In genomic region chr2:239318790-239319189, GRCh38 we compare ENCODE assay signal across 8 cellular contexts.
DNase-seq lines count a peak whose midpoint lies in the region; ATAC-seq, FAIRE-seq and TF ChIP-seq lines count a peak whose summit lies in the region.

No MANE protein-coding gene starts in this region.

- no peaks in the 10 kb centered on the region for H3K9me1 ChIP-seq in endothelial cell of umbilical vein (replicated peaks; ENCODE audit: control insufficient read depth, extremely low read depth, insufficient read depth, low read length)

- FAIRE-seq in endothelial cell of umbilical vein (lab: Jason Lieb, UNC) = peak; percentile 84

- H4K20me1 ChIP-seq in endothelial cell of umbilical vein (replicated peaks; ENCODE audit: control insufficient read depth, extremely low read depth, insufficient read depth, low read length) (no peaks in the 10 kb centered on the region), neural progenitor cell (ENCODE audit: low read depth) (peaks cover 20% of the 10 kb centered on the region)

- no peak overlapping the region for H3K4me3 Mint-ChIP-seq in neural progenitor cell

- H3K27ac Mint-ChIP-seq in neural progenitor cell = peak overlapping the region; percentile 44

- H3K4me3 ChIP-seq in Peyer's patch (peak overlapping the region in 2 of 4 donors; percentile 26 to 37), endothelial cell of umbilical vein (replicated peaks in 1 of 3; ENCODE audit: insufficient read depth in 1 of 3, low read depth in 1 of 3, low read length in 3 of 3) (peak overlapping the region in 2 of 3 experiments; percentile 15 to 50), neural progenitor cell (no peak overlapping the region)

- no peaks in the 10 kb centered on the region for H3K36me3 ChIP-seq in Peyer's patch
- H3K36me3 ChIP-seq in endothelial cell of umbilical vein (ENCODE audit: control insufficient read depth in 2 of 2, extremely low read depth in 1 of 2, insufficient read depth in 2 of 2, low read length in 2 of 2) = no peaks in the 10 kb centered on the region
- no peaks in the 10 kb centered on the region for H3K36me3 ChIP-seq in neural progenitor cell

- peaks cover 55% of the 10 kb centered on the region for H3K36me3 Mint-ChIP-seq in neural progenitor cell

- CTCF ChIA-PET in endothelial cell of umbilical vein (lab: Charles Lee) = interaction anchor here (1.4 to 1.5 kb wide), 2 partner anchors 10 to 175 kb away, joined by 4 read pairs; no protein-coding TSS in a partner anchor

- H3K9me3 ChIP-seq in Peyer's patch (peaks cover 0 to 4% (median 0%) of the 10 kb centered on the region in 4 donors), endothelial cell of umbilical vein (replicated peaks; ENCODE audit: control insufficient read depth, insufficient read depth, low read length) (no peaks in the 10 kb centered on the region), neural progenitor cell (ENCODE audit: low read depth) (no peaks in the 10 kb centered on the region)

- H3K79me2 ChIP-seq in endothelial cell of umbilical vein (ENCODE audit: control insufficient read depth, insufficient read depth, low read length) (peaks cover 2% of the 10 kb centered on the region), neural progenitor cell (ENCODE audit: low read depth) (peaks cover 92% of the 10 kb centered on the region)

- POLR2A ChIA-PET in endothelial cell of umbilical vein (lab: Charles Lee) = interaction anchor here (1.3 kb wide), 1 partner anchor 82 kb away, joined by 4 read pairs; the partner anchor contains the start of gene HDAC4

- H3K4me1 ChIP-seq in Peyer's patch (peaks cover 0 to 18% (median 5%) of the 10 kb centered on the region in 4 donors), endothelial cell of umbilical vein (ENCODE audit: control insufficient read depth, extremely low read depth, insufficient read depth, low read length) (peaks cover 25% of the 10 kb centered on the region), neural progenitor cell (peaks cover 24% of the 10 kb centered on the region)

- H3K4me1 Mint-ChIP-seq in neural progenitor cell = peaks cover 22% of the 10 kb centered on the region

- ATAC-seq in HG03439 (IDR thresholded peaks at IDR 0.05; ENCODE audit: unreplicated experiment) = no peak

- TF ChIP-seq POLR2A in Peyer's patch (IDR thresholded peaks at IDR 0.05) (no peak), endothelial cell of umbilical vein (IDR thresholded peaks at IDR 0.05; ENCODE audit: low read depth, low read length) (no peak)

- peaks cover 29% of the 10 kb centered on the region for H3K9me3 Mint-ChIP-seq in neural progenitor cell

- H3K27me3 ChIP-seq in Peyer's patch (no peaks in the 10 kb centered on the region), endothelial cell of umbilical vein (ENCODE audit: control insufficient read depth in 2 of 2, insufficient read depth in 2 of 2, low read length in 2 of 2) (no peaks in the 10 kb centered on the region), neural progenitor cell (no peaks in the 10 kb centered on the region)

- intact Hi-C loops in endothelial cell of umbilical vein (cut with micrococcal nuclease) = loop anchor here (2.0 kb wide), 1 partner anchor 82 kb away; the partner anchor contains the start of gene HDAC4

- TF ChIP-seq CTCF in Peyer's patch (IDR thresholded peaks at IDR 0.05) (no peak), endothelial cell of umbilical vein (IDR thresholded peaks at IDR 0.05; ENCODE audit: extremely low read depth in 1 of 2, insufficient read depth in 1 of 2, low read depth in 1 of 2, low read length in 2 of 2) (no peak), neural progenitor cell (IDR thresholded peaks at IDR 0.05) (no peak)

- H3K27me3 Mint-ChIP-seq in neural progenitor cell (ENCODE audit: insufficient read depth, low read depth) = no peaks in the 10 kb centered on the region

- H3K27ac ChIP-seq in Peyer's patch = peak overlapping the region in 3 of 4 donors; percentile 17 to 50 (median 32)
- peak overlapping the region; percentile 36 for H3K27ac ChIP-seq in endothelial cell of umbilical vein (ENCODE audit: insufficient read depth, low read depth, low read length)
- H3K27ac ChIP-seq in neural progenitor cell = peak overlapping the region; percentile 38

- DNase-seq in AG20443 (ENCODE audit: low spot score) (peak; percentile 72), Peyer's patch (peak in 1 of 3 donors; percentile 44), endothelial cell of umbilical vein (ENCODE audit: low read depth, low spot score) (no peak), neural progenitor cell (ENCODE audit: low spot score) (no peak), SK-N-DZ (ENCODE audit: low spot score) (no peak), T1000 (lab: John Stamatoyannopoulos, UW) (no peak)
- no peak for DNase-seq in stimulated activated CD4-positive, alpha-beta T cell treated with anti-CD3 and anti-CD28 coated beads, Interleukin-4, amount 100 ng/mL, for 24 hours

- BruUV-seq in endothelial cell of umbilical vein (replicated peaks; lab: Mats Ljungman, UMichigan) = no TSS peak

- dilution Hi-C loops in endothelial cell of umbilical vein (cut with MboI; ENCODE audit: extremely low pct_ligation_motif_present, low sequenced_read_pairs) = no loop called here

- peak overlapping the region; percentile 21 for H3K9ac ChIP-seq in endothelial cell of umbilical vein (replicated peaks; ENCODE audit: extremely low read depth, insufficient read depth, low read length)
- no peak overlapping the region for H3K9ac ChIP-seq in neural progenitor cell

- H3F3A ChIP-seq in neural progenitor cell (ENCODE audit: low read depth) = peaks cover 6% of the 10 kb centered on the region

- H2AFZ ChIP-seq in endothelial cell of umbilical vein (ENCODE audit: low read depth, low read length) = peak overlapping the region; percentile 59
- H2AFZ ChIP-seq in neural progenitor cell (replicated peaks) = no peak overlapping the region

- H3K4me2 ChIP-seq in endothelial cell of umbilical vein (ENCODE audit: insufficient read depth, low read length) = peak overlapping the region; percentile 68
- peak overlapping the region; percentile 11 for H3K4me2 ChIP-seq in neural progenitor cell

TF ChIP-seq in endothelial cell of umbilical vein, 7 proteins besides CTCF, POLR2A, EP300 and RAD21:
- no peak for TF ChIP-seq POLR2AphosphoS5 (IDR thresholded peaks at IDR 0.05; ENCODE audit: insufficient read depth, low read depth, low read length)
- TF ChIP-seq MAX (IDR thresholded peaks at IDR 0.05; ENCODE audit: insufficient read depth, insufficient read length) = no peak
- TF ChIP-seq MYC (IDR thresholded peaks at IDR 0.05; ENCODE audit: low read depth, low read length) = no peak
- no peak for TF ChIP-seq GATA2 (IDR thresholded peaks at IDR 0.05; ENCODE audit: insufficient read depth, insufficient read length, low read depth, low read length)
- TF ChIP-seq JUN (IDR thresholded peaks at IDR 0.05; ENCODE audit: borderline replicate concordance, insufficient read depth, insufficient read length, low read depth) = no peak
- no peak for TF ChIP-seq EZH2 (IDR thresholded peaks at IDR 0.05; ENCODE audit: borderline replicate concordance, low read depth, low read length, severe bottlenecking)
- no peak for TF ChIP-seq FOS (IDR thresholded peaks at IDR 0.05; ENCODE audit: borderline replicate concordance, insufficient read depth, low read length)
